Comparison of ENCODE assay signal across 1 cellular context in the genomic region with DNA sequence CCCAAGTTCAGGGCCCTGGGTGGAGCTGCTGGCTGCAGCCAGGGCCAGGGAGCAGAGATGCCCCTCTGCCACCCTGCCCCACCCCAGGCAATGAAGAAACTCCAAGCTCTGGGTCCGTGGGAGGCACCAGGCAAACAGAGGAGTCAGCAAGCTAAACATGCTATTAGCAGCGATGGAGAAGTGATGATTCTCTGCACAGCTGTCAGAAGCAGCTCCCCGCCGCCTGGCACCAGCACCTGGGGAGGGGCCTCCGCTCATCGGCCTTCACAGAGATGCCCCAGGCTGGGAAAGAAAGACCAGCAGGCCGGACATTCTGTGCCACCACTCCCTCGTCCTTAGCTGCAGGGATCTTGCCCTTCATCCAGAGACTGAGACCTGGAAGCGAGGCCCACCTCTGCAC. TPM values are rescaled to one million over a fixed set of nuclear protein-coding genes. Genes with fewer than 3 reads are reported as not detected.
"Had no signal": no experiment of that assay in that cellular context is flagged by ENCODE, and none has a peak within 500 bp of the region (broad histone marks: within the 10 kb centered on the region; RNA-seq: fewer than 3 reads in every experiment).

No MANE protein-coding gene starts in this region.

RNA-seq across cellular contexts. Expression of gene ADRA2B, which starts 54.5 kb away (rescaled TPM):
- total RNA-seq: IMR-90 had no signal
